In genomic region chr9:14018061-14018460, GRCh38 we compare ENCODE assay signal across 18 cellular contexts.
DNase-seq lines count a peak whose midpoint lies in the region; TF ChIP-seq lines count a peak whose summit lies in the region.
"Had no signal": no experiment of that assay in that cellular context is flagged by ENCODE, and none has a peak within 500 bp of the region (broad histone marks: within the 10 kb centered on the region; RNA-seq: fewer than 3 reads in every experiment).

No MANE protein-coding gene starts in this region.

- TF ChIP-seq CTCF in fibroblast of the aortic adventitia (IDR thresholded peaks at IDR 0.05; ENCODE audit: insufficient read depth, low read length), result no peak
- no peak for TF ChIP-seq CTCF in retinal pigment epithelial cell (conservative IDR thresholded peaks at IDR 0.05; ENCODE audit: low read depth, low read length)
- no peak for TF ChIP-seq CTCF in GM13976 (IDR thresholded peaks at IDR 0.05; ENCODE audit: borderline replicate concordance, control extremely low read depth, extremely low read depth, insufficient read depth, missing control alignments)

- H3K4me3 ChIP-seq in fibroblast of the aortic adventitia (ENCODE audit: low read depth, low read length) (no peak overlapping the region), retinal pigment epithelial cell (ENCODE audit: low read length) (no peak overlapping the region)
- H3K4me3 ChIP-seq: left ventricle myocardium inferior, prostate gland had no signal

- DNase-seq in HT1080 (ENCODE audit: low read depth), result peak; percentile 63
- peak; percentile 96 for DNase-seq in amniotic epithelial cell (ENCODE audit: low read depth)
- peak; percentile 89 for DNase-seq in fibroblast of the aortic adventitia (ENCODE audit: low read depth)
- peak; percentile 43 for DNase-seq in retinal pigment epithelial cell (ENCODE audit: low read depth)
- no peak for DNase-seq in iPS-NIHi7 (ENCODE audit: extremely low spot score)
- no peak for DNase-seq in GM13976 (ENCODE audit: low spot score)
- DNase-seq in NOMO-1 treated with dmso at 0.1 percent for 144 hours (lab: John Stamatoyannopoulos, UW; ENCODE audit: unreplicated experiment), result no peak
- DNase-seq in germinal center (ENCODE audit: low spot score), result no peak
- DNase-seq: activated CD4-positive, alpha-beta T cell treated with anti-CD3 and anti-CD28 coated beads, Interleukin-2, amount 10 ng/mL, durations not matched to agents 24 days and 14 days; activated T-cell treated with anti-CD3 and anti-CD28 coated beads, Interleukin-2, amount 50 U/mL, for 24 hours; cerebellar nuclear complex; GF-D8; left ventricle myocardium inferior; naive thymus-derived CD4-positive, alpha-beta T cell; NCI-H1092 treated with DMSO at 0.1 percent for 48 hours; SIG-M5; stimulated activated CD4-positive, alpha-beta T cell treated with anti-CD3 and anti-CD28 coated beads, Interleukin-15, amount 100 ng/mL, for 24 hours had no signal

- in situ Hi-C loops in GM13976 (cut with MboI; ENCODE audit: low sequenced_read_pairs, unreplicated experiment), result no loop called here

Comparison
In these comparisons a context has a peak if more than half of its experiments do, and no peak if none do; other contexts are left out.
1. DNase-seq: peak in HT1080 (single experiment), amniotic epithelial cell (single experiment), fibroblast of the aortic adventitia (single experiment) and retinal pigment epithelial cell (single experiment); none in iPS-NIHi7 (single experiment), GM13976 (single experiment), NOMO-1 treated with dmso at 0.1 percent for 144 hours (single experiment) and germinal center (single experiment).